In genomic region chr1:236848274-236848925, GRCh38 we compare ENCODE assay signal across 27 cellular contexts. TPM values are rescaled to one million over a fixed set of nuclear protein-coding genes. Genes with fewer than 3 reads are reported as not detected.
A peak's percentile ranks its signal among the peaks of the same experiment; 100 is the strongest.
DNase-seq lines count a peak whose midpoint lies in the region; ATAC-seq and TF ChIP-seq lines count a peak whose summit lies in the region.
"Had no signal": no experiment of that assay in that cellular context is flagged by ENCODE, and none has a peak within 500 bp of the region (broad histone marks: within the 10 kb centered on the region; RNA-seq: fewer than 3 reads in every experiment).

No MANE protein-coding gene starts in this region.

- no peak overlapping the region for H3K4me2 ChIP-seq in BLaER1
- H3K4me2 ChIP-seq in DND-41 (ENCODE audit: insufficient read depth, low read length) = no peak overlapping the region
- no peak overlapping the region for H3K4me2 ChIP-seq in H9 (ENCODE audit: insufficient read depth, insufficient read length, low read length)
- H3K4me2 ChIP-seq: A549 had no signal

- H3K9me3 ChIP-seq in BLaER1 = no peaks in the 10 kb centered on the region
- H3K9me3 ChIP-seq in DND-41 (ENCODE audit: insufficient read depth, low read length, severe bottlenecking) = no peaks in the 10 kb centered on the region
- no peaks in the 10 kb centered on the region for H3K9me3 ChIP-seq in H9 (ENCODE audit: control insufficient read depth, low read depth, low read length)
- H3K9me3 ChIP-seq in heart left ventricle = no peaks in the 10 kb centered on the region
- H3K9me3 ChIP-seq: A549, breast epithelium, lower lobe of right lung, suprapubic skin had no signal

- no peak overlapping the region for H3K14ac ChIP-seq in H9 (ENCODE audit: insufficient read depth, low read length)

- no peak overlapping the region for H2AK5ac ChIP-seq in H9 (ENCODE audit: insufficient read length, low read length)

- H3K27ac Mint-ChIP-seq in mesothelial cell of epicardium = peak overlapping the region; percentile 13
- H3K27ac Mint-ChIP-seq in H9 = peak overlapping the region in 1 of 3 experiments; percentile 83; a peak in 1 of 7 replicates
- H3K27ac Mint-ChIP-seq: activated B cell treated with CpG ODN at 0.5 μM for 24 hours; activated CD4-positive, alpha-beta T cell treated with anti-CD3 and anti-CD28 coated beads, Interleukin-2, amount 10 ng/mL, durations not matched to agents 7 days and 5 days; natural killer cell; stimulated activated effector memory CD8-positive, alpha-beta T cell treated with anti-CD3 and anti-CD28 coated beads, Interleukin-12 subunit alpha, Interleukin-12 subunit beta, amount 100 ng/mL, for 72 hours had no signal

- H3K27me3 ChIP-seq in BLaER1 (no peaks in the 10 kb centered on the region), DND-41 (ENCODE audit: insufficient read depth, low read length, poor library complexity) (no peaks in the 10 kb centered on the region), H9 (ENCODE audit: insufficient read depth, low read length) (no peaks in the 10 kb centered on the region), heart left ventricle (no peaks in the 10 kb centered on the region)
- H3K27me3 ChIP-seq: breast epithelium, suprapubic skin had no signal

- H3K9ac ChIP-seq in BLaER1 (no peak overlapping the region), DND-41 (ENCODE audit: low read depth, low read length) (no peak overlapping the region), H9 (ENCODE audit: extremely low read depth, insufficient read length, low read length) (no peak overlapping the region)

- WGBS in H9 (ENCODE audit: extremely low coverage, insufficient read length, low lambda C conversion rate) = no CpG with 5 or more reads among the region's 4 CpGs
- WGBS in heart left ventricle, 4 donors = 73 to 90% (median 88%) methylated on average over 4 of the region's 4 CpGs

- no peaks in the 10 kb centered on the region for H3K23me2 ChIP-seq in H9 (ENCODE audit: insufficient read length, low read depth, low read length, poor library complexity, severe bottlenecking)

- no peak overlapping the region for H2BK20ac ChIP-seq in H9 (ENCODE audit: low read depth, low read length, poor library complexity, severe bottlenecking)

- H3K36me3 ChIP-seq in BLaER1 (peaks cover 93% of the 10 kb centered on the region), DND-41 (ENCODE audit: insufficient read depth, low read length) (peaks cover 80% of the 10 kb centered on the region), heart left ventricle (peaks cover 0 to 67% (median 38%) of the 10 kb centered on the region in 9 donors)
- H3K36me3 ChIP-seq: breast epithelium had no signal

- H4K8ac ChIP-seq in H9 (replicated peaks; ENCODE audit: insufficient read length, low read depth, low read length) = no peak overlapping the region

- peaks cover 32% of the 10 kb centered on the region for H3K36me3 Mint-ChIP-seq in mesothelial cell of epicardium
- peaks cover 0 to 14% (median 0%) of the 10 kb centered on the region in 3 experiments; a peak in 3 of 7 replicates for H3K36me3 Mint-ChIP-seq in H9 (ENCODE audit: insufficient read depth in 1 of 3, low read depth in 3 of 3)

- H3T11ph ChIP-seq in H9 (ENCODE audit: low read length) = no peak overlapping the region

- H3K4me1 Mint-ChIP-seq in mesothelial cell of epicardium (peaks cover 15% of the 10 kb centered on the region), H9 (peaks cover 4% of the 10 kb centered on the region in 2 experiments; a peak in 3 of 4 replicates)
- H3K4me1 Mint-ChIP-seq: activated B cell treated with CpG ODN at 0.5 μM for 24 hours; stimulated activated effector memory CD8-positive, alpha-beta T cell treated with anti-CD3 and anti-CD28 coated beads, Interleukin-12 subunit alpha, Interleukin-12 subunit beta, amount 100 ng/mL, for 72 hours had no signal

- H4K91ac ChIP-seq in H9 (ENCODE audit: insufficient read length, low read depth, low read length) = no peak overlapping the region

- H4K20me1 ChIP-seq in BLaER1 = no peaks in the 10 kb centered on the region
- H4K20me1 ChIP-seq in DND-41 (ENCODE audit: insufficient read depth, low read length) = no peaks in the 10 kb centered on the region; the same call in 1 of the 2 replicates
- H4K20me1 ChIP-seq in H9 (ENCODE audit: control insufficient read depth, insufficient read depth, insufficient read length) = no peaks in the 10 kb centered on the region

- H3K79me2 ChIP-seq in DND-41 (ENCODE audit: insufficient read depth, low read length) (no peaks in the 10 kb centered on the region), H9 (ENCODE audit: insufficient read depth, low read length) (0 out of 2 replicates have a peak, but pooled peaks cover 2% of the 10 kb centered on the region)

- H2AFZ ChIP-seq in DND-41 (ENCODE audit: low read depth, low read length) (no peak overlapping the region), H9 (ENCODE audit: low read length) (no peak overlapping the region)

- DNase-seq in DND-41 (peak; percentile 38), UCSD-AML1 (lab: John Stamatoyannopoulos, UW; ENCODE audit: unreplicated experiment) (peak; percentile 13), mesothelial cell of epicardium (ENCODE audit: low spot score in 2 of 2, unreplicated experiment in 2 of 2) (no peak), DMS 273 (lab: John Stamatoyannopoulos, UW; ENCODE audit: unreplicated experiment) (no peak), H9 (no peak), heart left ventricle (no peak), NCI-H2081 treated with DMSO at 0.1 percent for 48 hours (lab: John Stamatoyannopoulos, UW) (no peak)
- DNase-seq: activated B cell treated with CpG ODN at 0.5 μM for 24 hours; activated CD4-positive, alpha-beta T cell treated with anti-CD3 and anti-CD28 coated beads, Interleukin-2, amount 10 ng/mL, durations not matched to agents 7 days and 5 days; activated naive CD4-positive, alpha-beta T cell treated with anti-CD3 and anti-CD28 coated beads, Interleukin-2, amount 50 U/mL, for 16 hours; anterior cingulate cortex; effector CD4-positive, alpha-beta T cell; H7; hippocampal formation; lower lobe of right lung; natural killer cell; NCI-H1092 treated with DMSO at 0.1 percent for 48 hours; NCI-H1694 treated with DMSO at 0.1 percent for 48 hours; NCI-H510A treated with DMSO at 0.1 percent for 48 hours; SIG-M5; stimulated activated CD4-positive, alpha-beta T cell treated with anti-CD3 and anti-CD28 coated beads, Interleukin-15, amount 100 ng/mL, for 24 hours had no signal

- H3K23ac ChIP-seq in H9 (ENCODE audit: insufficient read length, low read depth, low read length) = no peak overlapping the region

- no peaks in the 10 kb centered on the region for H3K79me1 ChIP-seq in H9 (ENCODE audit: insufficient read depth, low read depth, low read length, poor library complexity, severe bottlenecking)

- H3K27ac ChIP-seq in BLaER1 (0 out of 2 replicates have a peak overlapping the region, but pooled peaks have one; percentile 20), DND-41 (ENCODE audit: low read length) (peak overlapping the region; percentile 67), H9 (ENCODE audit: insufficient read length, low read depth, low read length) (no peak overlapping the region), heart left ventricle (no peak overlapping the region)
- H3K27ac ChIP-seq: A549, breast epithelium, lower lobe of right lung, suprapubic skin had no signal

- intact Hi-C loops in heart left ventricle (cut with DNase I) = no loop called here

- H3K4me3 Mint-ChIP-seq in mesothelial cell of epicardium (no peak overlapping the region), H9 (no peak overlapping the region)
- H3K4me3 Mint-ChIP-seq: activated B cell treated with CpG ODN at 0.5 μM for 24 hours; activated CD4-positive, alpha-beta T cell treated with anti-CD3 and anti-CD28 coated beads, Interleukin-2, amount 10 ng/mL, durations not matched to agents 7 days and 5 days; natural killer cell; stimulated activated effector memory CD8-positive, alpha-beta T cell treated with anti-CD3 and anti-CD28 coated beads, Interleukin-12 subunit alpha, Interleukin-12 subunit beta, amount 100 ng/mL, for 72 hours had no signal

- H3K4me3 ChIP-seq in BLaER1 (no peak overlapping the region), DND-41 (ENCODE audit: low read depth in 1 of 2, low read length in 2 of 2) (no peak overlapping the region), heart left ventricle (no peak overlapping the region)
- H3K4me3 ChIP-seq: A549, breast epithelium, lower lobe of right lung, suprapubic skin had no signal

- no peaks in the 10 kb centered on the region for H3K9me3 Mint-ChIP-seq in mesothelial cell of epicardium
- no peaks in the 10 kb centered on the region for H3K9me3 Mint-ChIP-seq in H9
- H3K9me3 Mint-ChIP-seq: activated B cell treated with CpG ODN at 0.5 μM for 24 hours; activated CD4-positive, alpha-beta T cell treated with anti-CD3 and anti-CD28 coated beads, Interleukin-2, amount 10 ng/mL, durations not matched to agents 7 days and 5 days; natural killer cell; stimulated activated effector memory CD8-positive, alpha-beta T cell treated with anti-CD3 and anti-CD28 coated beads, Interleukin-12 subunit alpha, Interleukin-12 subunit beta, amount 100 ng/mL, for 72 hours had no signal

- H2BK5ac ChIP-seq in H9 (ENCODE audit: insufficient read length, low read length) = no peak overlapping the region

- H3K4me1 ChIP-seq in BLaER1 (peaks cover 12% of the 10 kb centered on the region; the same call in 1 of the 2 replicates), DND-41 (ENCODE audit: insufficient read depth, low read length) (peaks cover 12% of the 10 kb centered on the region), H9 (ENCODE audit: insufficient read depth, low read length) (no peaks in the 10 kb centered on the region), heart left ventricle (peaks cover 0 to 42% (median 5%) of the 10 kb centered on the region in 12 donors)
- H3K4me1 ChIP-seq: A549, breast epithelium, lower lobe of right lung had no signal

- ATAC-seq in DND-41 (ENCODE audit: insufficient read depth, low read depth) (peak; percentile 75), heart left ventricle (no peak)
- ATAC-seq: A549; HepG2; lower lobe of right lung; natural killer cell; stimulated activated effector memory CD8-positive, alpha-beta T cell treated with anti-CD3 and anti-CD28 coated beads, Interleukin-12 subunit alpha, Interleukin-12 subunit beta, amount 100 ng/mL, for 72 hours had no signal

- no peak overlapping the region for H3K56ac ChIP-seq in H9 (ENCODE audit: insufficient read length, low read depth, low read length)

- TF ChIP-seq CTCF in DND-41 (IDR thresholded peaks at IDR 0.05; ENCODE audit: borderline replicate concordance, extremely low read depth, low read length, poor library complexity, severe bottlenecking) (no peak), mesothelial cell of epicardium (IDR thresholded peaks at IDR 0.05; ENCODE audit: unreplicated experiment) (no peak), H9 (conservative IDR thresholded peaks at IDR 0.05) (no peak), heart left ventricle (IDR thresholded peaks at IDR 0.05) (no peak)

- H3K4ac ChIP-seq in H9 (ENCODE audit: low read depth, low read length) = no peak overlapping the region

- no peaks in the 10 kb centered on the region for H3K27me3 Mint-ChIP-seq in mesothelial cell of epicardium (ENCODE audit: low read depth)
- no peaks in the 10 kb centered on the region for H3K27me3 Mint-ChIP-seq in H9 (ENCODE audit: low read depth)
- H3K27me3 Mint-ChIP-seq: activated B cell treated with CpG ODN at 0.5 μM for 24 hours; activated CD4-positive, alpha-beta T cell treated with anti-CD3 and anti-CD28 coated beads, Interleukin-2, amount 10 ng/mL, durations not matched to agents 7 days and 5 days had no signal

- no peak overlapping the region for H2BK12ac ChIP-seq in H9 (ENCODE audit: insufficient read length, low read depth, low read length)

- H2BK15ac ChIP-seq in H9 (ENCODE audit: low read depth, low read length) = no peak overlapping the region

- no peak for TF ChIP-seq POLR2A in heart left ventricle (IDR thresholded peaks at IDR 0.05)

- H3K18ac ChIP-seq in H9 (ENCODE audit: insufficient read length, low read depth, low read length) = no peak overlapping the region

- no peak overlapping the region for H4K5ac ChIP-seq in H9 (ENCODE audit: insufficient read length, low read depth, low read length)

- no peak overlapping the region for H2BK120ac ChIP-seq in H9 (ENCODE audit: low read depth, low read length, poor library complexity, severe bottlenecking)

RNA-seq across cellular contexts. Expression of gene MTR, which starts 53.3 kb away (rescaled TPM):
- total RNA-seq in mesothelial cell of epicardium (60.4 to 62.5 TPM (median 61.6 TPM) in 3 replicates), H9 (2021) (32.7 and 35.5 TPM in 2 replicates), heart left ventricle (10 to 100 TPM; 30.8 to 84.2 (median 51.4) TPM)
- polyA plus RNA-seq in heart left ventricle = 10 to 100 TPM; 11.8 to 12.8 TPM

Comparison
In these comparisons a context has a peak if more than half of its experiments do, and no peak if none do; other contexts are left out.
1. H3K27ac ChIP-seq: peak in BLaER1 (single experiment) and DND-41 (single experiment); none in H9 (single experiment) and heart left ventricle (0 of 12).
2. DNase-seq: peak in DND-41 (single experiment) and UCSD-AML1 (single experiment); none in mesothelial cell of epicardium (0 of 2), DMS 273 (single experiment), H9 (single experiment), heart left ventricle (0 of 5) and NCI-H2081 treated with DMSO at 0.1 percent for 48 hours (single experiment).